ENCODE assay signal across 8 cellular contexts in the genomic region with DNA sequence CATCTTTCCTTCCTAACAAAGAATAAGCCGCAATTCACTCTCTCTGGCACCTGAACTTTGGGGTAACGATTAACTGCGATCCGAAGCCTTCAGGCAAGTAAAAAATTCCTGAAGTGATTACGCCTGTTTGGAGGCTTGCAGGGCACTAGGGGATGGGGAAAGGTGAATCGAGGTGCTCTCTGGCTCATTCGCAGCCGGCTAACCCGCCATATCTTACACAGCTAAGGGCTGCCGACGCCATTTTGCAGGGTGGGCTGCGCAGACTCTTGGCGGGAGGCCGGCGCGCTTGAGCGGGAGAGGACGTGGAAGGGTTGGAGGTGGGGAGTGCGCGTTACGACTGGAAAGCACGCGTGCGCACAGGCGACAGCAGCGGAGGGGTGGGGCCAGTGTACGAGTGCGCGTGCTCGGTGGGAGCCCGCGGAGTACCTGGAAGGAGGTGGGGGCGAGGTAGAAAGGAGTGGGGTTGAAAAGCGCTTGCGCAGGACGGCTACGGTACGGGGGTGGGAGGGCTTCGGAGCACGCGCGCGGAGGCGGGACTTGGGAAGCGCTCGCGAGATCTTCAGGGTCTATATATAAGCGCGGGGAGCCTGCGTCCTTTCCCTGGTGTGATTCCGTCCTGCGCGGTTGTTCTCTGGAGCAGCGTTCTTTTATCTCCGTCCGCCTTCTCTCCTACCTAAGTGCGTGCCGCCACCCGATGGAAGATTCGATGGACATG. TPM values are rescaled to one million over a fixed set of nuclear protein-coding genes. Genes with fewer than 3 reads are reported as not detected.
DNase-seq lines count a peak whose midpoint lies in the region; ATAC-seq, FAIRE-seq and TF ChIP-seq lines count a peak whose summit lies in the region.

TSS of gene NPM1 (plus strand) at position 595 of the 715 bp plus-strand sequence. CDS start at position 695, 100 bp downstream.

- peaks cover 48 to 52% of the 10 kb centered on the region in 2 donors for H3K4me1 Mint-ChIP-seq in natural killer cell

- H3K79me2 ChIP-seq in Loucy (ENCODE audit: insufficient read depth, low read length) = peaks cover 48% of the 10 kb centered on the region

- H3F3A ChIP-seq in Loucy (ENCODE audit: low read depth) = no peaks in the 10 kb centered on the region

- H3K27ac Mint-ChIP-seq in natural killer cell = peak within 1 kb of the TSS; percentile 94 to 100

- H3K4me1 ChIP-seq in Loucy (ENCODE audit: insufficient read depth, low read length, poor library complexity, severe bottlenecking) = peaks cover 21% of the 10 kb centered on the region

- H3K27me3 Mint-ChIP-seq in natural killer cell (ENCODE audit: low read depth in 2 of 2) = no peaks in the 10 kb centered on the region

- peak within 1 kb of the TSS; percentile 90 for H3K4me2 ChIP-seq in Loucy (ENCODE audit: low read depth, low read length, poor library complexity, severe bottlenecking)

- TF ChIP-seq POLR2A in H54 (IDR thresholded peaks at IDR 0.05; ENCODE audit: low read depth, low read length) = peak; percentile 94
- peak; percentile 94 for TF ChIP-seq POLR2A in Raji (IDR thresholded peaks at IDR 0.05; ENCODE audit: insufficient read depth, low read depth, low read length)

- no peaks in the 10 kb centered on the region for H3K9me2 ChIP-seq in Loucy (replicated peaks; ENCODE audit: low read depth, low read length)

- intact Hi-C loops in natural killer cell (cut with micrococcal nuclease) = no loop called here

- peak within 1 kb of the TSS; percentile 86 for H2AFZ ChIP-seq in Loucy (ENCODE audit: low read length)

- ATAC-seq in natural killer cell = peak; percentile 87 to 94 (median 87)

- no peaks in the 10 kb centered on the region for H3K27me3 ChIP-seq in Loucy (ENCODE audit: insufficient read depth, low read length, poor library complexity, severe bottlenecking)

- TF ChIP-seq CTCF in Loucy (conservative IDR thresholded peaks at IDR 0.05; ENCODE audit: low read length) (no peak), natural killer cell (IDR thresholded peaks at IDR 0.05) (no peak)

- H3K4me3 ChIP-seq in Loucy (ENCODE audit: low read length, poor library complexity, severe bottlenecking) = peak within 1 kb of the TSS; percentile 96

- FAIRE-seq in H54 (lab: Jason Lieb, UNC) = peak; percentile 82

- peak within 1 kb of the TSS; percentile 97 for H3K4me3 Mint-ChIP-seq in natural killer cell

- peaks cover 21% of the 10 kb centered on the region for H3K36me3 ChIP-seq in Loucy (ENCODE audit: insufficient read depth, low read length)

- no peaks in the 10 kb centered on the region for H3K9me3 ChIP-seq in Loucy (ENCODE audit: insufficient read depth, low read depth, low read length)

- H3K9ac ChIP-seq in Loucy (ENCODE audit: low read depth, low read length, poor library complexity, severe bottlenecking) = peak within 1 kb of the TSS; percentile 98

- H4K20me1 ChIP-seq in Loucy (ENCODE audit: insufficient read depth, low read length, poor library complexity, severe bottlenecking) = peaks cover 46% of the 10 kb centered on the region

- peaks cover 2% of the 10 kb centered on the region for H3K36me3 Mint-ChIP-seq in natural killer cell

- no peaks in the 10 kb centered on the region for H3K9me3 Mint-ChIP-seq in natural killer cell

- DNase-seq in EL = peak; percentile 99
- DNase-seq in H54 (ENCODE audit: insufficient read length, low spot score) = peak; percentile 87
- DNase-seq in activated T-helper 9 cell treated with anti-CD3 and anti-CD28 coated beads, Interleukin-2, amount 50 U/mL, for 16 hours (ENCODE audit: low read depth) = peak; percentile 97
- DNase-seq in fibroblast of peridontal ligament (ENCODE audit: extremely low read depth) = peak; percentile 98
- peak; percentile 91 for DNase-seq in natural killer cell
- DNase-seq in stimulated activated naive CD4-positive, alpha-beta T cell treated with Interleukin-2 at 50 U/mL for 16 hours (lab: John Stamatoyannopoulos, UW) = peak; percentile 97

RNA-seq across cellular contexts. Expression of gene NPM1, which starts in this region (rescaled TPM):
- 100 to 1,000 TPM; 440 to 554 (median 454) TPM for total RNA-seq in natural killer cell

Comparison
In these comparisons a context has a peak if more than half of its experiments do, and no peak if none do; other contexts are left out.
1. Peak in every context shown above with its lines: DNase-seq, ATAC-seq and H3K4me3 ChIP-seq.